Comparison of ENCODE assay signal across 2 cellular contexts in the genomic region with DNA sequence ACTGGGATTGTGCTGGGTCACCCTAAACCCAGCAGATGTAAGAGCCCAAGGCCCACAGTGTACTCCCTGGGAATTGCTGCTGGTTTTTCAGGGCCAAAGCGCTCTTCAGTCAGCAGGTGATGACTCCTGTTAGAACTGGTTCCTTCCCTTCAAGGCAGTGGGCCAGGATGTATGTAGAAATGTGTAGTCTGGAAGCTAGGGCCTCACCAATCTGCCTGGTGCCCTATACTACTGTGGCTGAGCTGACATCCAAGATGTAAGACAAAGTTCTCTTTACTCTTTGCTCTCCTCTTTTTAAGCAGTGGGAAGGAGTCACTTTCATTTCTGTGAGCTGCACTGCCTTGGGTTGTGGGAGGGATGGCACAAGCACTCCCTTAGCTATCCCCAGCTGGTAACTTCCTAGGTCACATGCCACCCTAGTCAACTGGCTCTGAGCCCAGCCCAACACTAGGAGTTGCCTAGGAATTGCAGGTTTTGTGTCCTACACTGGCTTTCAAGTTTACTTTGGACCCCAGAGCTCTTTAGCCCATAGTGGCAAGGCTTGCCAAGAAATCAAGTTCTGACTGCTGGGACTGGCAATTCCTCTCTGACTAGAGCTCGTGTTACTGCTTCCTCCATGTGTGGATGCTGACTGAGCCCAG.
TF ChIP-seq lines count a peak whose summit lies in the region.

No MANE protein-coding gene starts in this region.

TF ChIP-seq in SK-N-SH treated with all-trans-retinoic acid at 6 μM for 48 hours, 23 proteins besides CTCF, POLR2A, EP300 and RAD21 (continued from another document):
- TF ChIP-seq, protein P1, sequence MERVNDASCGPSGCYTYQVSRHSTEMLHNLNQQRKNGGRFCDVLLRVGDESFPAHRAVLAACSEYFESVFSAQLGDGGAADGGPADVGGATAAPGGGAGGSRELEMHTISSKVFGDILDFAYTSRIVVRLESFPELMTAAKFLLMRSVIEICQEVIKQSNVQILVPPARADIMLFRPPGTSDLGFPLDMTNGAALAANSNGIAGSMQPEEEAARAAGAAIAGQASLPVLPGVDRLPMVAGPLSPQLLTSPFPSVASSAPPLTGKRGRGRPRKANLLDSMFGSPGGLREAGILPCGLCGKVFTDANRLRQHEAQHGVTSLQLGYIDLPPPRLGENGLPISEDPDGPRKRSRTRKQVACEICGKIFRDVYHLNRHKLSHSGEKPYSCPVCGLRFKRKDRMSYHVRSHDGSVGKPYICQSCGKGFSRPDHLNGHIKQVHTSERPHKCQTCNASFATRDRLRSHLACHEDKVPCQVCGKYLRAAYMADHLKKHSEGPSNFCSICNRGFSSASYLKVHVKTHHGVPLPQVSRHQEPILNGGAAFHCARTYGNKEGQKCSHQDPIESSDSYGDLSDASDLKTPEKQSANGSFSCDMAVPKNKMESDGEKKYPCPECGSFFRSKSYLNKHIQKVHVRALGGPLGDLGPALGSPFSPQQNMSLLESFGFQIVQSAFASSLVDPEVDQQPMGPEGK (CRISPR knock-in tag; IDR thresholded peaks at IDR 0.05; ENCODE audit: borderline replicate concordance) = no peak
- TF ChIP-seq, protein P2, sequence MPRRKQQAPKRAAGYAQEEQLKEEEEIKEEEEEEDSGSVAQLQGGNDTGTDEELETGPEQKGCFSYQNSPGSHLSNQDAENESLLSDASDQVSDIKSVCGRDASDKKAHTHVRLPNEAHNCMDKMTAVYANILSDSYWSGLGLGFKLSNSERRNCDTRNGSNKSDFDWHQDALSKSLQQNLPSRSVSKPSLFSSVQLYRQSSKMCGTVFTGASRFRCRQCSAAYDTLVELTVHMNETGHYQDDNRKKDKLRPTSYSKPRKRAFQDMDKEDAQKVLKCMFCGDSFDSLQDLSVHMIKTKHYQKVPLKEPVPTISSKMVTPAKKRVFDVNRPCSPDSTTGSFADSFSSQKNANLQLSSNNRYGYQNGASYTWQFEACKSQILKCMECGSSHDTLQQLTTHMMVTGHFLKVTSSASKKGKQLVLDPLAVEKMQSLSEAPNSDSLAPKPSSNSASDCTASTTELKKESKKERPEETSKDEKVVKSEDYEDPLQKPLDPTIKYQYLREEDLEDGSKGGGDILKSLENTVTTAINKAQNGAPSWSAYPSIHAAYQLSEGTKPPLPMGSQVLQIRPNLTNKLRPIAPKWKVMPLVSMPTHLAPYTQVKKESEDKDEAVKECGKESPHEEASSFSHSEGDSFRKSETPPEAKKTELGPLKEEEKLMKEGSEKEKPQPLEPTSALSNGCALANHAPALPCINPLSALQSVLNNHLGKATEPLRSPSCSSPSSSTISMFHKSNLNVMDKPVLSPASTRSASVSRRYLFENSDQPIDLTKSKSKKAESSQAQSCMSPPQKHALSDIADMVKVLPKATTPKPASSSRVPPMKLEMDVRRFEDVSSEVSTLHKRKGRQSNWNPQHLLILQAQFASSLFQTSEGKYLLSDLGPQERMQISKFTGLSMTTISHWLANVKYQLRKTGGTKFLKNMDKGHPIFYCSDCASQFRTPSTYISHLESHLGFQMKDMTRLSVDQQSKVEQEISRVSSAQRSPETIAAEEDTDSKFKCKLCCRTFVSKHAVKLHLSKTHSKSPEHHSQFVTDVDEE (CRISPR knock-in tag; IDR thresholded peaks at IDR 0.05) = no peak
- TF ChIP-seq ZNF8 (CRISPR knock-in tag; IDR thresholded peaks at IDR 0.05) = no peak
- no peak for TF ChIP-seq GLIS3 (CRISPR knock-in tag; IDR thresholded peaks at IDR 0.05)

TF ChIP-seq in SK-N-SH, 30 proteins besides CTCF, POLR2A, EP300 and RAD21 (continued from another document):
- TF ChIP-seq, protein P3, sequence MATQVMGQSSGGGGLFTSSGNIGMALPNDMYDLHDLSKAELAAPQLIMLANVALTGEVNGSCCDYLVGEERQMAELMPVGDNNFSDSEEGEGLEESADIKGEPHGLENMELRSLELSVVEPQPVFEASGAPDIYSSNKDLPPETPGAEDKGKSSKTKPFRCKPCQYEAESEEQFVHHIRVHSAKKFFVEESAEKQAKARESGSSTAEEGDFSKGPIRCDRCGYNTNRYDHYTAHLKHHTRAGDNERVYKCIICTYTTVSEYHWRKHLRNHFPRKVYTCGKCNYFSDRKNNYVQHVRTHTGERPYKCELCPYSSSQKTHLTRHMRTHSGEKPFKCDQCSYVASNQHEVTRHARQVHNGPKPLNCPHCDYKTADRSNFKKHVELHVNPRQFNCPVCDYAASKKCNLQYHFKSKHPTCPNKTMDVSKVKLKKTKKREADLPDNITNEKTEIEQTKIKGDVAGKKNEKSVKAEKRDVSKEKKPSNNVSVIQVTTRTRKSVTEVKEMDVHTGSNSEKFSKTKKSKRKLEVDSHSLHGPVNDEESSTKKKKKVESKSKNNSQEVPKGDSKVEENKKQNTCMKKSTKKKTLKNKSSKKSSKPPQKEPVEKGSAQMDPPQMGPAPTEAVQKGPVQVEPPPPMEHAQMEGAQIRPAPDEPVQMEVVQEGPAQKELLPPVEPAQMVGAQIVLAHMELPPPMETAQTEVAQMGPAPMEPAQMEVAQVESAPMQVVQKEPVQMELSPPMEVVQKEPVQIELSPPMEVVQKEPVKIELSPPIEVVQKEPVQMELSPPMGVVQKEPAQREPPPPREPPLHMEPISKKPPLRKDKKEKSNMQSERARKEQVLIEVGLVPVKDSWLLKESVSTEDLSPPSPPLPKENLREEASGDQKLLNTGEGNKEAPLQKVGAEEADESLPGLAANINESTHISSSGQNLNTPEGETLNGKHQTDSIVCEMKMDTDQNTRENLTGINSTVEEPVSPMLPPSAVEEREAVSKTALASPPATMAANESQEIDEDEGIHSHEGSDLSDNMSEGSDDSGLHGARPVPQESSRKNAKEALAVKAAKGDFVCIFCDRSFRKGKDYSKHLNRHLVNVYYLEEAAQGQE (IDR thresholded peaks at IDR 0.05; ENCODE audit: low read depth, low read length) = no peak
TF ChIP-seq in SK-N-SH: peak in this region for 0.
